ENCODE assay signal across 11 cellular contexts in the genomic region with DNA sequence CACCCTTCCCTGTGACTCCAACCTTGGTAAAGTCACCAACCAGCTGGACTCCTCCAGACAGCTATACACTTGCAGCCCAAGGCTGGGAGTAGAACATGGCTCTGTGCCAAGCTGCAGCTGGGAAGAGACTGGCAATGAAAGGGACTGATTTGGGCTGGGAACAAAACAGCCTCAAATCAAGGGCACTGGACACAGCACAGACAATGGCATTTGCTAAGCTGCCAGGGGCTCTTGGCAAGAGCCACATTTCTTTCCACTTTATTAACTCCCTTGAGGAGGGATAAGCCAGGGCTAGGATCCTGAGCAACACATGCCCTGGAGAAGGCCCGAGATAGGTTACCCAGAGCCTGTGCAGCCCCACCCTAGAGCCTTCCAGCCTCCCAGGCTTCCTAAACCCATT. TPM values are rescaled to one million over a fixed set of nuclear protein-coding genes. Genes with fewer than 3 reads are reported as not detected.
DNase-seq lines count a peak whose midpoint lies in the region; ATAC-seq and TF ChIP-seq lines count a peak whose summit lies in the region.
"Had no signal": no experiment of that assay in that cellular context is flagged by ENCODE, and none has a peak within 500 bp of the region (broad histone marks: within the 10 kb centered on the region; RNA-seq: fewer than 3 reads in every experiment).

No MANE protein-coding gene starts in this region.

- intact Hi-C loops in esophagus muscularis mucosa (cut with DNase I) (no loop called here), PC-3 (cut with micrococcal nuclease) (no loop called here)

- H3K9me3 Mint-ChIP-seq in WTC11: no peaks in the 10 kb centered on the region
- H3K9me3 Mint-ChIP-seq: type B pancreatic cell had no signal

- TF ChIP-seq CTCF in GM13976 (IDR thresholded peaks at IDR 0.05; ENCODE audit: borderline replicate concordance, control extremely low read depth, extremely low read depth, insufficient read depth, missing control alignments) (no peak), esophagus muscularis mucosa (IDR thresholded peaks at IDR 0.05) (no peak), WTC11 (IDR thresholded peaks at IDR 0.05) (no peak), PC-3 (conservative IDR thresholded peaks at IDR 0.05; ENCODE audit: low read depth, low read length) (no peak)

- in situ Hi-C loops in GM13976 (cut with MboI; ENCODE audit: low sequenced_read_pairs, unreplicated experiment): no loop called here

- no peaks in the 10 kb centered on the region for H3K79me2 ChIP-seq in PC-3 (ENCODE audit: low read length)

- H3K27me3 ChIP-seq in esophagus muscularis mucosa (no peaks in the 10 kb centered on the region), PC-3 (ENCODE audit: low read length) (no peaks in the 10 kb centered on the region)

- peak; percentile 2 for DNase-seq in GM13976 (ENCODE audit: low spot score)
- peak; percentile 28 to 68 for DNase-seq in NCI-H524 (lab: John Stamatoyannopoulos, UW)
- no peak for DNase-seq in esophagus muscularis mucosa (ENCODE audit: extremely low spot score)
- DNase-seq in occipital lobe (lab: John Stamatoyannopoulos, UW): peak; percentile 90
- DNase-seq in WTC11 (ENCODE audit: low spot score): no peak
- no peak for DNase-seq in PC-3
- DNase-seq in activated CD8-positive, alpha-beta memory T cell treated with anti-CD3 and anti-CD28 coated beads, Interleukin-2, amount 50 U/mL, for 4 hours: no peak
- DNase-seq: HCEC 1CT had no signal

- no peak for TF ChIP-seq EP300 in esophagus muscularis mucosa (IDR thresholded peaks at IDR 0.05)

- H3F3A ChIP-seq in PC-3 (ENCODE audit: low read length, unreplicated experiment): no peaks in the 10 kb centered on the region

- no peaks in the 10 kb centered on the region for H3K9me3 ChIP-seq in esophagus muscularis mucosa
- H3K9me3 ChIP-seq in PC-3 (ENCODE audit: low read length): no peaks in the 10 kb centered on the region

- POLR2A ChIA-PET in WTC11 (lab: Charles Lee): no interaction called here
- POLR2A ChIA-PET in PC-3 (lab: Charles Lee; ENCODE audit: unreplicated experiment): no interaction called here

- ATAC-seq in GM18519 (IDR thresholded peaks at IDR 0.05; ENCODE audit: low FRiP score, unreplicated experiment) (no peak), WTC11 (no peak), PC-3 (no peak)
- ATAC-seq: HepG2 had no signal

- H3K4me3 ChIP-seq in esophagus muscularis mucosa (no peak overlapping the region), PC-3 (ENCODE audit: low read length) (no peak overlapping the region)

- no peaks in the 10 kb centered on the region for H3K27me3 Mint-ChIP-seq in WTC11 (ENCODE audit: low read depth)

- H3K4me1 ChIP-seq in esophagus muscularis mucosa (peaks cover 0 to 18% (median 10%) of the 10 kb centered on the region in 4 donors), PC-3 (ENCODE audit: insufficient read depth, low read length) (no peaks in the 10 kb centered on the region)

- no CpG with 5 or more reads among the region's 1 CpG for WGBS in esophagus muscularis mucosa

- H3K36me3 ChIP-seq in esophagus muscularis mucosa: peaks cover 0 to 22% (median 9%) of the 10 kb centered on the region in 4 donors
- H3K36me3 ChIP-seq in PC-3 (ENCODE audit: low read depth, low read length): no peaks in the 10 kb centered on the region

- H3K4me2 ChIP-seq in PC-3 (ENCODE audit: low read length): no peak overlapping the region

- BruUV-seq in PC-3 (replicated peaks; lab: Mats Ljungman, UMichigan): no TSS peak

- CTCF ChIA-PET in WTC11 (lab: Charles Lee): no interaction called here
- CTCF ChIA-PET in PC-3 (lab: Charles Lee): no interaction called here

- no peak overlapping the region for H3K4me3 Mint-ChIP-seq in WTC11
- H3K4me3 Mint-ChIP-seq: type B pancreatic cell had no signal

- no peaks in the 10 kb centered on the region for H3K9me2 ChIP-seq in PC-3 (replicated peaks; ENCODE audit: low read length)

- no peak overlapping the region for H2AFZ ChIP-seq in PC-3 (ENCODE audit: low read length)

- H3K27ac Mint-ChIP-seq in WTC11: no peak overlapping the region
- H3K27ac Mint-ChIP-seq: type B pancreatic cell had no signal

- H3K4me1 Mint-ChIP-seq in WTC11: no peaks in the 10 kb centered on the region

- H3K27ac ChIP-seq in esophagus muscularis mucosa (replicated peaks in 1 of 4): peak overlapping the region; percentile 8 to 48 (median 26)
- H3K27ac ChIP-seq in PC-3 (ENCODE audit: low read length): no peak overlapping the region

- H4K20me1 ChIP-seq in PC-3 (ENCODE audit: low read length): no peaks in the 10 kb centered on the region

- H3K36me3 Mint-ChIP-seq in WTC11: no peaks in the 10 kb centered on the region
- H3K36me3 Mint-ChIP-seq: type B pancreatic cell had no signal

- no peak overlapping the region for H3K9ac ChIP-seq in PC-3 (ENCODE audit: low read length)

- TF ChIP-seq POLR2A in esophagus muscularis mucosa (IDR thresholded peaks at IDR 0.05; ENCODE audit: low read depth): no peak

TF ChIP-seq in WTC11, 78 proteins besides CTCF, POLR2A, EP300 and RAD21 (continues in another document):
- TF ChIP-seq, protein P1, sequence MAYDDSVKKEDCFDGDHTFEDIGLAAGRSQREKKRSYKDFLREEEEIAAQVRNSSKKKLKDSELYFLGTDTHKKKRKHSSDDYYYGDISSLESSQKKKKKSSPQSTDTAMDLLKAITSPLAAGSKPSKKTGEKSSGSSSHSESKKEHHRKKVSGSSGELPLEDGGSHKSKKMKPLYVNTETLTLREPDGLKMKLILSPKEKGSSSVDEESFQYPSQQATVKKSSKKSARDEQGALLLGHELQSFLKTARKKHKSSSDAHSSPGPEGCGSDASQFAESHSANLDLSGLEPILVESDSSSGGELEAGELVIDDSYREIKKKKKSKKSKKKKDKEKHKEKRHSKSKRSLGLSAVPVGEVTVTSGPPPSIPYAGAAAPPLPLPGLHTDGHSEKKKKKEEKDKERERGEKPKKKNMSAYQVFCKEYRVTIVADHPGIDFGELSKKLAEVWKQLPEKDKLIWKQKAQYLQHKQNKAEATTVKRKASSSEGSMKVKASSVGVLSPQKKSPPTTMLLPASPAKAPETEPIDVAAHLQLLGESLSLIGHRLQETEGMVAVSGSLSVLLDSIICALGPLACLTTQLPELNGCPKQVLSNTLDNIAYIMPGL (CRISPR knock-in tag; IDR thresholded peaks at IDR 0.05): no peak
- TF ChIP-seq, protein P2, sequence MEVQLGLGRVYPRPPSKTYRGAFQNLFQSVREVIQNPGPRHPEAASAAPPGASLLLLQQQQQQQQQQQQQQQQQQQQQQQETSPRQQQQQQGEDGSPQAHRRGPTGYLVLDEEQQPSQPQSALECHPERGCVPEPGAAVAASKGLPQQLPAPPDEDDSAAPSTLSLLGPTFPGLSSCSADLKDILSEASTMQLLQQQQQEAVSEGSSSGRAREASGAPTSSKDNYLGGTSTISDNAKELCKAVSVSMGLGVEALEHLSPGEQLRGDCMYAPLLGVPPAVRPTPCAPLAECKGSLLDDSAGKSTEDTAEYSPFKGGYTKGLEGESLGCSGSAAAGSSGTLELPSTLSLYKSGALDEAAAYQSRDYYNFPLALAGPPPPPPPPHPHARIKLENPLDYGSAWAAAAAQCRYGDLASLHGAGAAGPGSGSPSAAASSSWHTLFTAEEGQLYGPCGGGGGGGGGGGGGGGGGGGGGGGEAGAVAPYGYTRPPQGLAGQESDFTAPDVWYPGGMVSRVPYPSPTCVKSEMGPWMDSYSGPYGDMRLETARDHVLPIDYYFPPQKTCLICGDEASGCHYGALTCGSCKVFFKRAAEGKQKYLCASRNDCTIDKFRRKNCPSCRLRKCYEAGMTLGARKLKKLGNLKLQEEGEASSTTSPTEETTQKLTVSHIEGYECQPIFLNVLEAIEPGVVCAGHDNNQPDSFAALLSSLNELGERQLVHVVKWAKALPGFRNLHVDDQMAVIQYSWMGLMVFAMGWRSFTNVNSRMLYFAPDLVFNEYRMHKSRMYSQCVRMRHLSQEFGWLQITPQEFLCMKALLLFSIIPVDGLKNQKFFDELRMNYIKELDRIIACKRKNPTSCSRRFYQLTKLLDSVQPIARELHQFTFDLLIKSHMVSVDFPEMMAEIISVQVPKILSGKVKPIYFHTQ (CRISPR knock-in tag; IDR thresholded peaks at IDR 0.05): no peak
- TF ChIP-seq, protein P3, sequence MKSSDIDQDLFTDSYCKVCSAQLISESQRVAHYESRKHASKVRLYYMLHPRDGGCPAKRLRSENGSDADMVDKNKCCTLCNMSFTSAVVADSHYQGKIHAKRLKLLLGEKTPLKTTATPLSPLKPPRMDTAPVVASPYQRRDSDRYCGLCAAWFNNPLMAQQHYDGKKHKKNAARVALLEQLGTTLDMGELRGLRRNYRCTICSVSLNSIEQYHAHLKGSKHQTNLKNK (CRISPR knock-in tag; IDR thresholded peaks at IDR 0.05): no peak
- TF ChIP-seq, protein P4, sequence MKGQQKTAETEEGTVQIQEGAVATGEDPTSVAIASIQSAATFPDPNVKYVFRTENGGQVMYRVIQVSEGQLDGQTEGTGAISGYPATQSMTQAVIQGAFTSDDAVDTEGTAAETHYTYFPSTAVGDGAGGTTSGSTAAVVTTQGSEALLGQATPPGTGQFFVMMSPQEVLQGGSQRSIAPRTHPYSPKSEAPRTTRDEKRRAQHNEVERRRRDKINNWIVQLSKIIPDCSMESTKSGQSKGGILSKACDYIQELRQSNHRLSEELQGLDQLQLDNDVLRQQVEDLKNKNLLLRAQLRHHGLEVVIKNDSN (CRISPR knock-in tag; IDR thresholded peaks at IDR 0.05): no peak
- no peak for TF ChIP-seq ETV6 (CRISPR knock-in tag; IDR thresholded peaks at IDR 0.05)
- no peak for TF ChIP-seq NFE2L1 (CRISPR knock-in tag; IDR thresholded peaks at IDR 0.05)
- TF ChIP-seq, protein P5, sequence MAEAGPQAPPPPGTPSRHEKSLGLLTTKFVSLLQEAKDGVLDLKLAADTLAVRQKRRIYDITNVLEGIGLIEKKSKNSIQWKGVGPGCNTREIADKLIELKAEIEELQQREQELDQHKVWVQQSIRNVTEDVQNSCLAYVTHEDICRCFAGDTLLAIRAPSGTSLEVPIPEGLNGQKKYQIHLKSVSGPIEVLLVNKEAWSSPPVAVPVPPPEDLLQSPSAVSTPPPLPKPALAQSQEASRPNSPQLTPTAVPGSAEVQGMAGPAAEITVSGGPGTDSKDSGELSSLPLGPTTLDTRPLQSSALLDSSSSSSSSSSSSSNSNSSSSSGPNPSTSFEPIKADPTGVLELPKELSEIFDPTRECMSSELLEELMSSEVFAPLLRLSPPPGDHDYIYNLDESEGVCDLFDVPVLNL (CRISPR knock-in tag; IDR thresholded peaks at IDR 0.05; ENCODE audit: borderline replicate concordance, low read depth): no peak

RNA-seq across cellular contexts. Expression of a gene that starts 12.0 kb away (rescaled TPM):
- 10 to 100 TPM in 3 of 4 donors, 1 to 10 TPM in 1; 8.3 to 25.2 (median 20.3) TPM for total RNA-seq in esophagus muscularis mucosa
- 188 TPM for total RNA-seq in occipital lobe
- 6.1 to 8.9 TPM (median 7.5 TPM) in 3 replicates for total RNA-seq in WTC11 (2021)
- total RNA-seq in PC-3 (2014; rRNA removed): 0.29 and 0.44 TPM in 2 replicates

RNA-seq across cellular contexts. Expression of a gene that starts 14.4 kb away (rescaled TPM):
- 10 to 100 TPM; 26.5 to 49.8 (median 28.3) TPM for total RNA-seq in esophagus muscularis mucosa
- total RNA-seq in occipital lobe: 35.1 TPM
- 44.6 to 54.4 TPM (median 46.6 TPM) in 3 replicates for total RNA-seq in WTC11 (2021)
- total RNA-seq in PC-3 (2014; rRNA removed): 31.2 and 43.9 TPM in 2 replicates

RNA-seq across cellular contexts. Expression of a gene that starts 39.8 kb away (rescaled TPM):
- total RNA-seq in esophagus muscularis mucosa: 10 to 100 TPM; 23.0 to 36.8 (median 32.3) TPM
- 32.0 TPM for total RNA-seq in occipital lobe
- 25.1 to 29.3 TPM (median 27.2 TPM) in 3 replicates for total RNA-seq in WTC11 (2021)
- total RNA-seq in PC-3 (2014; rRNA removed): 14.7 and 18.8 TPM in 2 replicates

Comparison
In these comparisons a context has a peak if more than half of its experiments do, and no peak if none do; other contexts are left out.
1. DNase-seq: peak in GM13976 (single experiment), NCI-H524 (2 of 2) and occipital lobe (single experiment); none in esophagus muscularis mucosa (single experiment), WTC11 (single experiment), PC-3 (single experiment) and activated CD8-positive, alpha-beta memory T cell treated with anti-CD3 and anti-CD28 coated beads, Interleukin-2, amount 50 U/mL, for 4 hours (single experiment).